1 cellular context compared by ENCODE assay signal in the genomic region with DNA sequence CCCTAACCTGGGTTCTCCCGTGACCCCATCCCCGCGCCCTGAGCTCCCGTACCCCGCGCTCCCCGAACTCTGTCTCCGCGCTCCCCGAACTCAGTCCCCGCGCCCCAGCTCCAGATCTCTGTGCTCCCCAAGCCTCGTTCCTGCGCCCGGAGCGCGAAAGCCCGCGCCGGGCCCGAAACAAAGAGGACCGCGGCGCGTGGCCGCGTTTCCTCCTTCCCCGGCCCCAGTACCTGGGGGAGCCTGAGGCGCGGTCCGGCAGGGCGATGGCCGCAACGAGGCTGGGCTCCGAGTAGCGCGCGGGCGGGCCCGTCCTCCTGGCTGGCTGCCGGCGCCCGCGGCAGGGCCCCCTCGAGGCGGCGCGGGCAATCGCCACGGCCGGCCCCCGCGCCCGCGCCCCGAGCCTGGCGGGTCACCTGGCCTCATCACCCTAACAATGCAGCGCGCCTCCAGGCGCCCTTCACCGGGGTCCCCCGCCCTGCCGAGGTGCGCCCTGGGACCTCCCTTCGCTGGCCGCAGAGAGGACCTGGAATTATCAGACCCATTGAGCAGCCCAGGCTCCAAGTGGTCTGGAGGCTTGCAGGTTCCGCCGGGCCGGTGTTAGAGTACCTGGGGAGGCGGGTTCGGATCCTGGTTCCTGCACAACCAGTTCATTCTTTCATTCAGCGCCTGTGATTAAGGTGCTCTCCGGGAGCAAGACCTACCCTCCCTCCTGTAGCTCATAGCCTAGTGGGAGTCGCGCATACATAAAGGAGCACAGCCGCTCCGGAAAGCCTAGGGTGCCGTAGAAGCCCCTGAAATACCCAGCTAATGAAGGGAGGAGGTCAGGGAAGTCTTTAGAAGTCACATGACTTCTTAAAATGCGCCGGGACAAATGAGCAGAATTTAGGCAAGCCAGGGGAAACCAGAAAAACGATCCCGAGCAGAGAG.
TF ChIP-seq lines count a peak whose summit lies in the region.

Gene TNS3, minus strand, starts transcription at position 291 of the 927 bp plus-strand sequence. CDS start 142,475 bp downstream, outside the sequence.

TF ChIP-seq in HepG2, 621 proteins besides CTCF, POLR2A, EP300 and RAD21 (continued from another document and continues in another):
- TF ChIP-seq, protein P1, sequence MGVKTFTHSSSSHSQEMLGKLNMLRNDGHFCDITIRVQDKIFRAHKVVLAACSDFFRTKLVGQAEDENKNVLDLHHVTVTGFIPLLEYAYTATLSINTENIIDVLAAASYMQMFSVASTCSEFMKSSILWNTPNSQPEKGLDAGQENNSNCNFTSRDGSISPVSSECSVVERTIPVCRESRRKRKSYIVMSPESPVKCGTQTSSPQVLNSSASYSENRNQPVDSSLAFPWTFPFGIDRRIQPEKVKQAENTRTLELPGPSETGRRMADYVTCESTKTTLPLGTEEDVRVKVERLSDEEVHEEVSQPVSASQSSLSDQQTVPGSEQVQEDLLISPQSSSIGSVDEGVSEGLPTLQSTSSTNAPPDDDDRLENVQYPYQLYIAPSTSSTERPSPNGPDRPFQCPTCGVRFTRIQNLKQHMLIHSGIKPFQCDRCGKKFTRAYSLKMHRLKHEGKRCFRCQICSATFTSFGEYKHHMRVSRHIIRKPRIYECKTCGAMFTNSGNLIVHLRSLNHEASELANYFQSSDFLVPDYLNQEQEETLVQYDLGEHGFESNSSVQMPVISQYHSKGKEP (CRISPR knock-in tag; IDR thresholded peaks at IDR 0.05), result no peak
- TF ChIP-seq HNRNPLL (IDR thresholded peaks at IDR 0.05; ENCODE audit: low read depth, low read length, poor library complexity, severe bottlenecking) (peak; percentile 52), ZNF543 (CRISPR knock-in tag; IDR thresholded peaks at IDR 0.05) (peak; percentile 55; the same call in 1 of the 2 replicates), MAZ (IDR thresholded peaks at IDR 0.05; ENCODE audit: borderline replicate concordance, low read depth, low read length) (0 out of 2 replicates have a peak, but pooled peaks have one; percentile 15), MAZ (CRISPR knock-in tag; IDR thresholded peaks at IDR 0.05; ENCODE audit: low read depth) (peak; percentile 46; the same call in 1 of the 2 replicates), ZSCAN30 (CRISPR knock-in tag; IDR thresholded peaks at IDR 0.05) (no peak), ZNF746 (CRISPR knock-in tag; IDR thresholded peaks at IDR 0.05) (peak; percentile 4; the same call in 1 of the 2 replicates), ZNF496 (CRISPR knock-in tag; IDR thresholded peaks at IDR 0.05; ENCODE audit: insufficient replicate concordance) (no peak), ATF1 (CRISPR knock-in tag; IDR thresholded peaks at IDR 0.05) (no peak), AKAP8 (CRISPR knock-in tag; IDR thresholded peaks at IDR 0.05) (no peak), RNF2 (conservative IDR thresholded peaks at IDR 0.05; ENCODE audit: low read depth) (no peak), KMT2A (CRISPR knock-in tag; IDR thresholded peaks at IDR 0.05) (no peak; the same call in 1 of the 2 replicates), ZNF616 (CRISPR knock-in tag; IDR thresholded peaks at IDR 0.05; ENCODE audit: low read depth) (0 out of 2 replicates have a peak, but pooled peaks have one; percentile 54), SRSF4 (IDR thresholded peaks at IDR 0.05; ENCODE audit: low read depth, low read length, poor library complexity, severe bottlenecking) (no peak), FOXJ3 (CRISPR knock-in tag; IDR thresholded peaks at IDR 0.05; ENCODE audit: borderline replicate concordance) (no peak), ZNF773 (CRISPR knock-in tag; IDR thresholded peaks at IDR 0.05; ENCODE audit: borderline replicate concordance) (0 out of 2 replicates have a peak, but pooled peaks have one; percentile 42), ZNF572 (CRISPR knock-in tag; IDR thresholded peaks at IDR 0.05) (no peak), RAD51 (IDR thresholded peaks at IDR 0.05; ENCODE audit: borderline replicate concordance) (no peak), TBX3 (IDR thresholded peaks at IDR 0.05; ENCODE audit: borderline replicate concordance) (no peak), ZNF605 (CRISPR knock-in tag; IDR thresholded peaks at IDR 0.05) (no peak), MTA3 (CRISPR knock-in tag; IDR thresholded peaks at IDR 0.05) (no peak), EEA1 (CRISPR knock-in tag; IDR thresholded peaks at IDR 0.05; ENCODE audit: borderline replicate concordance) (no peak; the same call in 1 of the 2 replicates), THAP11 (CRISPR knock-in tag; IDR thresholded peaks at IDR 0.05) (no peak), ZSCAN9 (CRISPR knock-in tag; IDR thresholded peaks at IDR 0.05; ENCODE audit: borderline replicate concordance) (no peak), HIC2 (CRISPR knock-in tag; IDR thresholded peaks at IDR 0.05; ENCODE audit: low read depth) (no peak), ZNF607 (CRISPR knock-in tag; IDR thresholded peaks at IDR 0.05; ENCODE audit: borderline replicate concordance) (no peak)
- TF ChIP-seq, protein P2, sequence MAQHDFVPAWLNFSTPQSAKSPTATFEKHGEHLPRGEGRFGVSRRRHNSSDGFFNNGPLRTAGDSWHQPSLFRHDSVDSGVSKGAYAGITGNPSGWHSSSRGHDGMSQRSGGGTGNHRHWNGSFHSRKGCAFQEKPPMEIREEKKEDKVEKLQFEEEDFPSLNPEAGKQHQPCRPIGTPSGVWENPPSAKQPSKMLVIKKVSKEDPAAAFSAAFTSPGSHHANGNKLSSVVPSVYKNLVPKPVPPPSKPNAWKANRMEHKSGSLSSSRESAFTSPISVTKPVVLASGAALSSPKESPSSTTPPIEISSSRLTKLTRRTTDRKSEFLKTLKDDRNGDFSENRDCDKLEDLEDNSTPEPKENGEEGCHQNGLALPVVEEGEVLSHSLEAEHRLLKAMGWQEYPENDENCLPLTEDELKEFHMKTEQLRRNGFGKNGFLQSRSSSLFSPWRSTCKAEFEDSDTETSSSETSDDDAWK (CRISPR knock-in tag; IDR thresholded peaks at IDR 0.05), result no peak
- TF ChIP-seq, protein P3, sequence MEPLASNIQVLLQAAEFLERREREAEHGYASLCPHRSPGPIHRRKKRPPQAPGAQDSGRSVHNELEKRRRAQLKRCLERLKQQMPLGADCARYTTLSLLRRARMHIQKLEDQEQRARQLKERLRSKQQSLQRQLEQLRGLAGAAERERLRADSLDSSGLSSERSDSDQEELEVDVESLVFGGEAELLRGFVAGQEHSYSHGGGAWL (CRISPR knock-in tag; IDR thresholded peaks at IDR 0.05), result no peak
- TF ChIP-seq, protein P4, sequence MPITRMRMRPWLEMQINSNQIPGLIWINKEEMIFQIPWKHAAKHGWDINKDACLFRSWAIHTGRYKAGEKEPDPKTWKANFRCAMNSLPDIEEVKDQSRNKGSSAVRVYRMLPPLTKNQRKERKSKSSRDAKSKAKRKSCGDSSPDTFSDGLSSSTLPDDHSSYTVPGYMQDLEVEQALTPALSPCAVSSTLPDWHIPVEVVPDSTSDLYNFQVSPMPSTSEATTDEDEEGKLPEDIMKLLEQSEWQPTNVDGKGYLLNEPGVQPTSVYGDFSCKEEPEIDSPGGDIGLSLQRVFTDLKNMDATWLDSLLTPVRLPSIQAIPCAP (CRISPR knock-in tag; IDR thresholded peaks at IDR 0.05; ENCODE audit: low read depth), result 0 out of 2 replicates have a peak, but pooled peaks have one; percentile 40
- TF ChIP-seq, protein P5, sequence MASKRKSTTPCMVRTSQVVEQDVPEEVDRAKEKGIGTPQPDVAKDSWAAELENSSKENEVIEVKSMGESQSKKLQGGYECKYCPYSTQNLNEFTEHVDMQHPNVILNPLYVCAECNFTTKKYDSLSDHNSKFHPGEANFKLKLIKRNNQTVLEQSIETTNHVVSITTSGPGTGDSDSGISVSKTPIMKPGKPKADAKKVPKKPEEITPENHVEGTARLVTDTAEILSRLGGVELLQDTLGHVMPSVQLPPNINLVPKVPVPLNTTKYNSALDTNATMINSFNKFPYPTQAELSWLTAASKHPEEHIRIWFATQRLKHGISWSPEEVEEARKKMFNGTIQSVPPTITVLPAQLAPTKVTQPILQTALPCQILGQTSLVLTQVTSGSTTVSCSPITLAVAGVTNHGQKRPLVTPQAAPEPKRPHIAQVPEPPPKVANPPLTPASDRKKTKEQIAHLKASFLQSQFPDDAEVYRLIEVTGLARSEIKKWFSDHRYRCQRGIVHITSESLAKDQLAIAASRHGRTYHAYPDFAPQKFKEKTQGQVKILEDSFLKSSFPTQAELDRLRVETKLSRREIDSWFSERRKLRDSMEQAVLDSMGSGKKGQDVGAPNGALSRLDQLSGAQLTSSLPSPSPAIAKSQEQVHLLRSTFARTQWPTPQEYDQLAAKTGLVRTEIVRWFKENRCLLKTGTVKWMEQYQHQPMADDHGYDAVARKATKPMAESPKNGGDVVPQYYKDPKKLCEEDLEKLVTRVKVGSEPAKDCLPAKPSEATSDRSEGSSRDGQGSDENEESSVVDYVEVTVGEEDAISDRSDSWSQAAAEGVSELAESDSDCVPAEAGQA (IDR thresholded peaks at IDR 0.05; ENCODE audit: low read depth), result no peak
- TF ChIP-seq, protein P5 (CRISPR knock-in tag; IDR thresholded peaks at IDR 0.05; ENCODE audit: borderline replicate concordance), result no peak
- TF ChIP-seq, protein P6, sequence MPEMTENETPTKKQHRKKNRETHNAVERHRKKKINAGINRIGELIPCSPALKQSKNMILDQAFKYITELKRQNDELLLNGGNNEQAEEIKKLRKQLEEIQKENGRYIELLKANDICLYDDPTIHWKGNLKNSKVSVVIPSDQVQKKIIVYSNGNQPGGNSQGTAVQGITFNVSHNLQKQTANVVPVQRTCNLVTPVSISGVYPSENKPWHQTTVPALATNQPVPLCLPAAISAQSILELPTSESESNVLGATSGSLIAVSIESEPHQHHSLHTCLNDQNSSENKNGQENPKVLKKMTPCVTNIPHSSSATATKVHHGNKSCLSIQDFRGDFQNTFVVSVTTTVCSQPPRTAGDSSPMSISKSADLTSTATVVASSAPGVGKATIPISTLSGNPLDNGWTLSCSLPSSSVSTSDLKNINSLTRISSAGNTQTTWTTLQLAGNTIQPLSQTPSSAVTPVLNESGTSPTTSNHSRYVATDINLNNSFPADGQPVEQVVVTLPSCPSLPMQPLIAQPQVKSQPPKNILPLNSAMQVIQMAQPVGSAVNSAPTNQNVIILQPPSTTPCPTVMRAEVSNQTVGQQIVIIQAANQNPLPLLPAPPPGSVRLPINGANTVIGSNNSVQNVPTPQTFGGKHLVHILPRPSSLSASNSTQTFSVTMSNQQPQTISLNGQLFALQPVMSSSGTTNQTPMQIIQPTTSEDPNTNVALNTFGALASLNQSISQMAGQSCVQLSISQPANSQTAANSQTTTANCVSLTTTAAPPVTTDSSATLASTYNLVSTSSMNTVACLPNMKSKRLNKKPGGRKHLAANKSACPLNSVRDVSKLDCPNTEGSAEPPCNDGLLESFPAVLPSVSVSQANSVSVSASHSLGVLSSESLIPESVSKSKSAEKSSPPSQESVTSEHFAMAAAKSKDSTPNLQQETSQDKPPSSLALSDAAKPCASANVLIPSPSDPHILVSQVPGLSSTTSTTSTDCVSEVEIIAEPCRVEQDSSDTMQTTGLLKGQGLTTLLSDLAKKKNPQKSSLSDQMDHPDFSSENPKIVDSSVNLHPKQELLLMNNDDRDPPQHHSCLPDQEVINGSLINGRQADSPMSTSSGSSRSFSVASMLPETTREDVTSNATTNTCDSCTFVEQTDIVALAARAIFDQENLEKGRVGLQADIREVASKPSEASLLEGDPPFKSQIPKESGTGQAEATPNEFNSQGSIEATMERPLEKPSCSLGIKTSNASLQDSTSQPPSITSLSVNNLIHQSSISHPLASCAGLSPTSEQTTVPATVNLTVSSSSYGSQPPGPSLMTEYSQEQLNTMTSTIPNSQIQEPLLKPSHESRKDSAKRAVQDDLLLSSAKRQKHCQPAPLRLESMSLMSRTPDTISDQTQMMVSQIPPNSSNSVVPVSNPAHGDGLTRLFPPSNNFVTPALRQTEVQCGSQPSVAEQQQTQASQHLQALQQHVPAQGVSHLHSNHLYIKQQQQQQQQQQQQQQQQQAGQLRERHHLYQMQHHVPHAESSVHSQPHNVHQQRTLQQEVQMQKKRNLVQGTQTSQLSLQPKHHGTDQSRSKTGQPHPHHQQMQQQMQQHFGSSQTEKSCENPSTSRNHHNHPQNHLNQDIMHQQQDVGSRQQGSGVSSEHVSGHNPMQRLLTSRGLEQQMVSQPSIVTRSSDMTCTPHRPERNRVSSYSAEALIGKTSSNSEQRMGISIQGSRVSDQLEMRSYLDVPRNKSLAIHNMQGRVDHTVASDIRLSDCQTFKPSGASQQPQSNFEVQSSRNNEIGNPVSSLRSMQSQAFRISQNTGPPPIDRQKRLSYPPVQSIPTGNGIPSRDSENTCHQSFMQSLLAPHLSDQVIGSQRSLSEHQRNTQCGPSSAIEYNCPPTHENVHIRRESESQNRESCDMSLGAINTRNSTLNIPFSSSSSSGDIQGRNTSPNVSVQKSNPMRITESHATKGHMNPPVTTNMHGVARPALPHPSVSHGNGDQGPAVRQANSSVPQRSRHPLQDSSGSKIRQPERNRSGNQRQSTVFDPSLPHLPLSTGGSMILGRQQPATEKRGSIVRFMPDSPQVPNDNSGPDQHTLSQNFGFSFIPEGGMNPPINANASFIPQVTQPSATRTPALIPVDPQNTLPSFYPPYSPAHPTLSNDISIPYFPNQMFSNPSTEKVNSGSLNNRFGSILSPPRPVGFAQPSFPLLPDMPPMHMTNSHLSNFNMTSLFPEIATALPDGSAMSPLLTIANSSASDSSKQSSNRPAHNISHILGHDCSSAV (CRISPR knock-in tag; IDR thresholded peaks at IDR 0.05; ENCODE audit: borderline replicate concordance), result no peak
